ENCODE assay signal across 15 cellular contexts in the genomic region with DNA sequence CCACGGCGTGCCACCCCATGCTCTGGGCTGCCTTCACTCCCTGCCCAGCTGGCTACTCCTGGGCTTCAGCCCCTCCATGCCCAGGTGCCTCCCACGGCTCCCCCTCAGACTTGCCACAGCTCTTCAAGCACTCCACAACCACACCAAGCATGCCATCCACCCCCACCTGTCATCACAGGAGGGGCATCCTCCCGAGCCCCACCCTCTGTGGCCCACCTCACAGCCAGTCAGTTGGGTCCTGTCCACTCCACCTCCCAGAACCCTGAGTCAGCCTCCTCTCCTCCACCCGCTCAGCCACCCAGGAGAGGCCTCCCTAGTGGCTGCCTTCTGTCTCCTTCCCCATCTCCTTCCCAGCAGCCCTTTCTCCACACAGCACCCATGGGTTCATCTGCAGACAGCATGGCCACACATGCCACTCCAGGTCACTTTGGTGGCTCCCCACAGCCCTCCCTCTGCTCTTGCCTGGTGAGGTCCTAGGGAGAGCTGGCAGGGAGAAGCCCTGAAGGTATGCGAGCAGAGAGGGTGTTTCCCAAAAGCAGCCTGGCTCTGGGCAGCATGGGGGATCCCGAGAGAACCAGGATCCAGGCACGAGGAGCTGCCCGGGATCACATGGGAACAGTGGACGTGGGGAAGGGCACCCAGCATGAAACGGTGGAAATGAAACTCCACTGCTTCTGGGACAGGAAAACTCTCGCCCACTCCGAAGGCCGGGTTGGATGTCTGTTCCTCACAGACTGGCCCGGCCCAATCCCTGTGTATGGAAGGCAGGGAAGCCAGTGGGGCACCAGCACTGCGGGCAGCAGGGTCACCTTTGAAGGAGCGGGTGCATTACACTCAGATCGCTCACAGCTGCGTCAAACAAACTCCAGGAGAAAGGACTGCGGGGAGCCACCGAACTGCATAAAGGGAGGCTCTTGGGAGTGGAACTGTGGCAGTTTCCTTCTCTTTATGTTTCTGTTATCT. TPM values are rescaled to one million over a fixed set of nuclear protein-coding genes. Genes with fewer than 3 reads are reported as not detected.
DNase-seq lines count a peak whose midpoint lies in the region; ATAC-seq and TF ChIP-seq lines count a peak whose summit lies in the region.
"Had no signal": no experiment of that assay in that cellular context is flagged by ENCODE, and none has a peak within 500 bp of the region (broad histone marks: within the 10 kb centered on the region; RNA-seq: fewer than 3 reads in every experiment).

No MANE protein-coding gene starts in this region.

- peaks cover 1% of the 10 kb centered on the region; the same call in 1 of the 2 replicates for H3K27me3 ChIP-seq in Caco-2 (replicated peaks; ENCODE audit: control insufficient read depth, insufficient read depth, low read length)
- peaks cover 4% of the 10 kb centered on the region for H3K27me3 ChIP-seq in lower lobe of right lung (ENCODE audit: low read depth)
- peaks cover 0 to 69% (median 23%) of the 10 kb centered on the region in 7 donors for H3K27me3 ChIP-seq in spleen (replicated peaks in 1 of 7)

- H3K36me3 Mint-ChIP-seq in Caco-2 (ENCODE audit: insufficient read depth, unreplicated experiment) = no peaks in the 10 kb centered on the region

- WGBS in spleen, 5 donors = 47 to 80% (median 71%) methylated on average over 20 to 21 of the region's 21 CpGs

- H3K36me3 ChIP-seq in Caco-2 (ENCODE audit: control insufficient read depth, insufficient read depth, low read length) (no peaks in the 10 kb centered on the region), lower lobe of right lung (peaks cover 7% of the 10 kb centered on the region), spleen (no peaks in the 10 kb centered on the region)

- DNase-seq in Caco-2 = no peak
- peak; percentile 38 for DNase-seq in dermis blood vessel endothelial cell
- DNase-seq in lower lobe of right lung = no peak
- DNase-seq in spleen = peak; percentile 85
- DNase-seq in KBM-7 = no peak
- no peak for DNase-seq in RKO (ENCODE audit: low spot score)
- DNase-seq in NK-92 (lab: John Stamatoyannopoulos, UW; ENCODE audit: unreplicated experiment) = no peak
- DNase-seq: activated CD4-positive, alpha-beta T cell treated with anti-CD3 and anti-CD28 coated beads, Interleukin-2, amount 50 U/mL, for 4 hours; activated naive CD4-positive, alpha-beta T cell treated with anti-CD3 and anti-CD28 coated beads, Interleukin-2, amount 50 U/mL, for 16 hours; cortex of kidney; T-helper 1 cell had no signal

- H3K27me3 Mint-ChIP-seq in Caco-2 (ENCODE audit: insufficient read depth, unreplicated experiment) = peaks cover 8% of the 10 kb centered on the region

- 0 out of 2 replicates have a peak, but pooled peaks cover 7% of the 10 kb centered on the region for H3K9me3 ChIP-seq in Caco-2
- no peaks in the 10 kb centered on the region for H3K9me3 ChIP-seq in lower lobe of right lung
- H3K9me3 ChIP-seq in spleen = no peaks in the 10 kb centered on the region

- POLR2A ChIA-PET in Caco-2 (lab: Charles Lee) = no interaction called here

- no TSS peak for BruUV-seq in Caco-2 (replicated peaks; lab: Mats Ljungman, UMichigan)

- intact Hi-C loops in Caco-2 (cut with micrococcal nuclease; ENCODE audit: unreplicated experiment) = no loop called here
- intact Hi-C loops in lower lobe of right lung (cut with DNase I) = no loop called here
- intact Hi-C loops in spleen (cut with DNase I; ENCODE audit: low total_unique reads) = no loop called here

- no peak for TF ChIP-seq CTCF in Caco-2 (IDR thresholded peaks at IDR 0.05; ENCODE audit: insufficient read depth in 1 of 2, low read depth in 1 of 2, low read length in 1 of 2, severe bottlenecking in 1 of 2, unreplicated experiment in 1 of 2)
- no peak for TF ChIP-seq CTCF in lower lobe of right lung (IDR thresholded peaks at IDR 0.05)
- no peak for TF ChIP-seq CTCF in spleen (IDR thresholded peaks at IDR 0.05 in 8 of 11, conservative IDR thresholded peaks at IDR 0.05 in 3 of 11)

- peak in 1 of 2 donors; percentile 11 for ATAC-seq in lower lobe of right lung
- ATAC-seq in HG03175 (IDR thresholded peaks at IDR 0.05; ENCODE audit: unreplicated experiment) = no peak
- ATAC-seq: left lobe of liver had no signal

- H3K9me3 Mint-ChIP-seq in Caco-2 (ENCODE audit: unreplicated experiment) = no peaks in the 10 kb centered on the region

- H3K4me3 ChIP-seq in Caco-2 (ENCODE audit: low read depth, low read length) = no peak overlapping the region
- H3K4me3 ChIP-seq in lower lobe of right lung = peak overlapping the region; percentile 75
- H3K4me3 ChIP-seq in spleen = peak overlapping the region; percentile 42 to 78 (median 62)

- no peaks in the 10 kb centered on the region for H3K4me1 Mint-ChIP-seq in Caco-2 (ENCODE audit: low read depth, unreplicated experiment)

- H3K27ac ChIP-seq in lower lobe of right lung (peak overlapping the region; percentile 92), spleen (peak overlapping the region; percentile 63 to 90 (median 86))

- H3K4me3 Mint-ChIP-seq in Caco-2 (ENCODE audit: unreplicated experiment) = no peak overlapping the region
- H3K4me3 Mint-ChIP-seq: B cell had no signal

- CTCF ChIA-PET in Caco-2 (lab: Charles Lee) = interaction anchor here (0.8 kb wide), 1 partner anchor 28 kb away, joined by 3 read pairs; no protein-coding TSS in a partner anchor

- H3K4me1 ChIP-seq in Caco-2 (peaks cover 6% of the 10 kb centered on the region; the same call in 1 of the 2 replicates), lower lobe of right lung (peaks cover 51% of the 10 kb centered on the region), spleen (peaks cover 4 to 61% (median 39%) of the 10 kb centered on the region in 6 donors)

- TF ChIP-seq POLR2A in spleen (IDR thresholded peaks at IDR 0.05) = peak in 1 of 3 donors; percentile 67

- H3K27ac Mint-ChIP-seq in Caco-2 (ENCODE audit: unreplicated experiment) = peak overlapping the region; percentile 20
- H3K27ac Mint-ChIP-seq: B cell had no signal

- in situ Hi-C loops in KBM-7 (cut with MboI; ENCODE audit: low pct_unique_long_range_greater_than_20kb, low sequenced_read_pairs) = no loop called here

RNA-seq across cellular contexts. Expression of gene LIMS2, which starts 2.7 kb away (rescaled TPM):
- total RNA-seq in Caco-2 (2022) = 9.6 and 10.0 TPM in 2 replicates
- 20.1 and 23.8 TPM in 2 replicates for total RNA-seq in dermis blood vessel endothelial cell
- total RNA-seq in lower lobe of right lung = 148 TPM
- 100 to 1,000 TPM in 3 of 7 donors, 10 to 100 TPM in 4; 62.5 to 190 (median 76.3) TPM for total RNA-seq in spleen
- 100 to 1,000 TPM in 2 of 3 donors, 10 to 100 TPM in 1; 76.1 to 437 (median 328) TPM for polyA plus RNA-seq in spleen

RNA-seq across cellular contexts. Expression of gene GPR17, which starts 26.7 kb away (rescaled TPM):
- total RNA-seq in Caco-2 (2022) (not detected in 2 replicates), dermis blood vessel endothelial cell (not detected in 2 replicates), lower lobe of right lung (0.18 TPM), spleen (under 1 TPM in 3 of 7 donors, not detected in 4; 0.22 to 0.79 (median 0.23) TPM)
- 1 to 10 TPM in 1 of 3 donors, under 1 TPM in 2; 0.09 to 1.9 (median 0.26) TPM for polyA plus RNA-seq in spleen
- total RNA-seq: B cell, left lobe of liver, renal cortical epithelial cell had no signal

RNA-seq across cellular contexts. Expression of gene SFT2D3, which starts 28.7 kb away (rescaled TPM):
- total RNA-seq in Caco-2 (2022) = 12.0 and 12.2 TPM in 2 replicates
- total RNA-seq in dermis blood vessel endothelial cell = 5.4 and 5.8 TPM in 2 replicates
- total RNA-seq in lower lobe of right lung = 7.4 TPM
- 10 to 100 TPM in 3 of 7 donors, 1 to 10 TPM in 4; 3.7 to 13.2 (median 9.6) TPM for total RNA-seq in spleen
- polyA plus RNA-seq in spleen = 1 to 10 TPM; 8.3 to 9.0 (median 8.8) TPM

Comparison
In these comparisons a context has a peak if more than half of its experiments do, and no peak if none do; other contexts are left out.
1. DNase-seq: peak in dermis blood vessel endothelial cell (single experiment) and spleen (single experiment); none in Caco-2 (0 of 2), lower lobe of right lung (single experiment), KBM-7 (single experiment), RKO (single experiment) and NK-92 (single experiment).